In genomic region chr12:52307836-52308806, GRCh38 we compare ENCODE assay signal across 9 cellular contexts. TPM values are rescaled to one million over a fixed set of nuclear protein-coding genes. Genes with fewer than 3 reads are reported as not detected.
A peak's percentile ranks its signal among the peaks of the same experiment; 100 is the strongest.
DNase-seq lines count a peak whose midpoint lies in the region; ATAC-seq and TF ChIP-seq lines count a peak whose summit lies in the region.
"Had no signal": no experiment of that assay in that cellular context is flagged by ENCODE, and none has a peak within 500 bp of the region (broad histone marks: within the 10 kb centered on the region; RNA-seq: fewer than 3 reads in every experiment).

No MANE protein-coding gene starts in this region.

- no peak overlapping the region for H3K27ac ChIP-seq in liver (ENCODE audit: low read depth in 1 of 2, low read length in 2 of 2)

- H3K36me3 Mint-ChIP-seq in HFFc6 (ENCODE audit: low read depth), result no peaks in the 10 kb centered on the region

- WGBS in liver, result 10% methylated on average over 71 of the region's 71 CpGs

- H3K36me3 ChIP-seq in liver (ENCODE audit: control insufficient read depth in 4 of 4, insufficient read depth in 3 of 4, low read depth in 1 of 4, low read length in 3 of 4), result no peaks in the 10 kb centered on the region

- ATAC-seq in HG02571 (IDR thresholded peaks at IDR 0.05; ENCODE audit: unreplicated experiment) (no peak), HG02884 (IDR thresholded peaks at IDR 0.05; ENCODE audit: unreplicated experiment) (no peak)

- H3K9me3 ChIP-seq in liver (ENCODE audit: control insufficient read depth in 4 of 4, low read length in 3 of 4), result no peaks in the 10 kb centered on the region

- peak; percentile 46 for TF ChIP-seq CTCF in HFFc6 (IDR thresholded peaks at IDR 0.05)
- TF ChIP-seq CTCF in liver (IDR thresholded peaks at IDR 0.05; ENCODE audit: low read depth, low read length, missing input control), result peak; percentile 27

- no peak overlapping the region for H3K9ac ChIP-seq in liver (ENCODE audit: low read depth in 1 of 2, low read length in 2 of 2)

- peaks cover 39% of the 10 kb centered on the region for H3K4me1 Mint-ChIP-seq in HFFc6 (ENCODE audit: low read depth)

- H3K4me1 ChIP-seq in liver (ENCODE audit: control insufficient read depth in 4 of 4, insufficient read depth in 4 of 4, low read length in 3 of 4), result peaks cover 0 to 12% (median 3%) of the 10 kb centered on the region in 4 donors

- H3K4me3 ChIP-seq in liver (ENCODE audit: low read depth in 1 of 3, low read length in 3 of 3), result peak overlapping the region in 1 of 3 donors; percentile 14

- H3K27me3 ChIP-seq in liver (ENCODE audit: control insufficient read depth in 4 of 4, insufficient read depth in 4 of 4, low read length in 3 of 4), result peaks cover 0 to 8% (median 3%) of the 10 kb centered on the region in 4 donors

- H3K27ac Mint-ChIP-seq in HFFc6, result no peak overlapping the region
- H3K27ac Mint-ChIP-seq: naive B cell had no signal

- peak overlapping the region; percentile 85 for H3K4me3 Mint-ChIP-seq in HFFc6

- peaks cover 29% of the 10 kb centered on the region for H3K27me3 Mint-ChIP-seq in HFFc6 (ENCODE audit: insufficient read depth)

- DNase-seq in AG08395 (ENCODE audit: low spot score) (peak; percentile 71), HFFc6 (no peak), T-helper 2 cell (peak in 3 of 5 experiments; percentile 8 to 53 (median 30)), dermis blood vessel endothelial cell (peak; percentile 36)
- peak in 2 of 3 donors; percentile 14 to 31 for DNase-seq in stimulated activated CD4-positive, alpha-beta T cell treated with anti-CD3 and anti-CD28 coated beads, TNF-alpha, amount 100 ng/mL, for 48 hours (ENCODE audit: low read depth in 3 of 3)
- DNase-seq: naive B cell had no signal

- H3K9me3 Mint-ChIP-seq in HFFc6, result no peaks in the 10 kb centered on the region

- TF ChIP-seq RAD21 in liver (IDR thresholded peaks at IDR 0.05), result no peak

TF ChIP-seq in liver, 16 proteins besides CTCF, POLR2A, EP300 and RAD21:
- no peak for TF ChIP-seq YY1 (IDR thresholded peaks at IDR 0.05)
- TF ChIP-seq EGR1 (IDR thresholded peaks at IDR 0.05; ENCODE audit: low read depth in 2 of 2), result no peak
- TF ChIP-seq ZBTB33 (IDR thresholded peaks at IDR 0.05), result no peak
- no peak for TF ChIP-seq MAX (IDR thresholded peaks at IDR 0.05)
- TF ChIP-seq GABPA (IDR thresholded peaks at IDR 0.05 in 1 of 2, conservative IDR thresholded peaks at IDR 0.05 in 1 of 2), result no peak
- no peak for TF ChIP-seq RXRA (IDR thresholded peaks at IDR 0.05)
- TF ChIP-seq TAF1 (conservative IDR thresholded peaks at IDR 0.05), result no peak

RNA-seq across cellular contexts. Expression of gene KRT83, which starts 13.1 kb away (rescaled TPM):
- total RNA-seq in HFFc6 (2021; fragmentation: NEBNext Ultra II Directional; extraction: Animal tissue kit (Norgen Biotek cat#: 25700)), result not detected
- total RNA-seq in dermis blood vessel endothelial cell, result not detected in 2 replicates
- total RNA-seq in liver, result not detected
- polyA plus RNA-seq in liver, result not detected

RNA-seq across cellular contexts. Expression of gene KRT81, which starts 16.8 kb away (rescaled TPM):
- total RNA-seq in HFFc6 (2021; fragmentation: NEBNext Ultra II Directional; extraction: Animal tissue kit (Norgen Biotek cat#: 25700)), result under 1 TPM; 0.34 to 0.84 (median 0.70) TPM
- total RNA-seq in dermis blood vessel endothelial cell (0.05 TPM in 1 of 2 replicates, not detected in the other), liver (not detected)
- polyA plus RNA-seq in liver, result not detected

RNA-seq across cellular contexts. Expression of gene KRT86, which starts 33.7 kb away (rescaled TPM):
- under 1 TPM in 5 of 6 experiments, not detected in 1; 0.15 to 0.26 (median 0.19) TPM for total RNA-seq in HFFc6 (2021; fragmentation: NEBNext Ultra II Directional; extraction: Animal tissue kit (Norgen Biotek cat#: 25700))
- total RNA-seq in dermis blood vessel endothelial cell, result not detected in 2 replicates
- under 1 TPM in 1 of 2 donors, not detected in 1; 0.08 TPM for total RNA-seq in liver
- not detected for polyA plus RNA-seq in liver

RNA-seq across cellular contexts. Expression of gene KRT85, which starts 59.2 kb away (rescaled TPM):
- not detected for total RNA-seq in HFFc6 (2021; fragmentation: NEBNext Ultra II Directional; extraction: Animal tissue kit (Norgen Biotek cat#: 25700))
- not detected in 2 replicates for total RNA-seq in dermis blood vessel endothelial cell
- not detected for total RNA-seq in liver
- not detected for polyA plus RNA-seq in liver
